2 cellular contexts compared by ENCODE assay signal in the genomic region with DNA sequence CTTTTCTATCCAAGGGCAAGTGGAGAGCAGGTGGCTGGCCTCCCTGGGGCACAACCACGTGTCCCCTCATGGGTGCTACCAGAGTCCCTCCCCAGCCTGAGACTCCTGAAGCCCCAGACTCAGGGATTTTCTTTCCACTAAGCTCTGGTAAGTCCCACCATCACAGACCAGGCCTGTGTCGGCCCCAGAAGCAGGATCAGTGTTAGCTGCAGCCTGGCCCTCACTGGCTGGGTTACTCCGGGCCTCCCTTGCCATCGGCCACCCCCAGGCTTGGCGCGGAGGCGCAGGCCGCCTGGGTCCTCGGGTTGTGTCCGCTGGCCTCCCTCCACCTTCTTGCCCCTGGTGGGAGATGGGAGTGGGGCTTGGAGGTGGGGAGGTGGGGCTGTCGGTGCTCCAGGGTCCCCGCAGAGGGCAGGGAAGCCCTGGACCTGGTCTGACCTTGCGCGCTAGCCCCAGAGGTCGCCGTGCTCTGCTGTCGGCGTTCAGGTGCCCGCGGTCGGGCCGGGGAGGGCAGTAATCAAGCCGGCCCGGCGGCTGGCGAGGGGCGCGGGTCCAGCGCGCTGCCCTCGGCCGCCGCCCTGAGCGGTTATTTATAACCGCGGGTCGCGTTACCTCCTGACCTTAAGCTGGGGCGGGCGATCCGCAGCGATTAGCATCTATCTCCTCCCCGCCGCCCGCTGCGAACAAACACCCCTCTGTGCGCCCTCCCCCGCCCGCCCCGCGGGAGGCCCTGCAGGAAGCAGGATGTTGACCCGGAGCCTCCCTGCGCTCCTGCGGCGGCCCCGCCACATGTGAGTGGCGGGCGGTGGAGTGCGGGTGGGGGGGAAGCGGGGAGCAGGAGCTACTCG.
TF ChIP-seq lines count a peak whose summit lies in the region.

No MANE protein-coding gene starts in this region.

TF ChIP-seq in HEK293, 187 proteins besides CTCF, POLR2A, EP300 and RAD21 (continued from another document and continues in another):
- TF ChIP-seq, protein P1, sequence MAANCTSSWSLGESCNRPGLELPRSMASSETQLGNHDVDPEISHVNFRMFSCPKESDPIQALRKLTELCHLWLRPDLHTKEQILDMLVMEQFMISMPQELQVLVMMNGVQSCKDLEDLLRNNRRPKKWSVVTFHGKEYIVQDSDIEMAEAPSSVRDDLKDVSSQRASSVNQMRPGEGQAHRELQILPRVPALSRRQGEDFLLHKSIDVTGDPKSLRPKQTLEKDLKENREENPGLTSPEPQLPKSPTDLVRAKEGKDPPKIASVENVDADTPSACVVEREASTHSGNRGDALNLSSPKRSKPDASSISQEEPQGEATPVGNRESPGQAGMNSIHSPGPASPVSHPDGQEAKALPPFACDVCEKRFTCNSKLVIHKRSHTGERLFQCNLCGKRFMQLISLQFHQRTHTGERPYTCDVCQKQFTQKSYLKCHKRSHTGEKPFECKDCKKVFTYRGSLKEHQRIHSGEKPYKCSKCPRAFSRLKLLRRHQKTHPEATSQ (tag by site-specific recombination; IDR thresholded peaks at IDR 0.05): 0 out of 2 replicates have a peak, but pooled peaks have one; percentile 61
- TF ChIP-seq, protein P2, sequence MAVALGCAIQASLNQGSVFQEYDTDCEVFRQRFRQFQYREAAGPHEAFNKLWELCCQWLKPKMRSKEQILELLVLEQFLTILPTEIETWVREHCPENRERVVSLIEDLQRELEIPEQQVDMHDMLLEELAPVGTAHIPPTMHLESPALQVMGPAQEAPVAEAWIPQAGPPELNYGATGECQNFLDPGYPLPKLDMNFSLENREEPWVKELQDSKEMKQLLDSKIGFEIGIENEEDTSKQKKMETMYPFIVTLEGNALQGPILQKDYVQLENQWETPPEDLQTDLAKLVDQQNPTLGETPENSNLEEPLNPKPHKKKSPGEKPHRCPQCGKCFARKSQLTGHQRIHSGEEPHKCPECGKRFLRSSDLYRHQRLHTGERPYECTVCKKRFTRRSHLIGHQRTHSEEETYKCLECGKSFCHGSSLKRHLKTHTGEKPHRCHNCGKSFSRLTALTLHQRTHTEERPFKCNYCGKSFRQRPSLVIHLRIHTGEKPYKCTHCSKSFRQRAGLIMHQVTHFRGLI (tag by site-specific recombination; IDR thresholded peaks at IDR 0.05): 0 out of 2 replicates have a peak, but pooled peaks have one; percentile 8
- TF ChIP-seq WT1 (tag by site-specific recombination; IDR thresholded peaks at IDR 0.05) (peak; percentile 94), SP3 (tag by site-specific recombination; IDR thresholded peaks at IDR 0.05) (peak; percentile 44; the same call in 1 of the 2 replicates), HOXD13 (CRISPR knock-in tag; IDR thresholded peaks at IDR 0.05; ENCODE audit: borderline replicate concordance) (0 out of 2 replicates have a peak, but pooled peaks have one; percentile 12), ZNF221 (tag by site-specific recombination; IDR thresholded peaks at IDR 0.05; ENCODE audit: borderline replicate concordance) (no peak)
- TF ChIP-seq, protein P3, sequence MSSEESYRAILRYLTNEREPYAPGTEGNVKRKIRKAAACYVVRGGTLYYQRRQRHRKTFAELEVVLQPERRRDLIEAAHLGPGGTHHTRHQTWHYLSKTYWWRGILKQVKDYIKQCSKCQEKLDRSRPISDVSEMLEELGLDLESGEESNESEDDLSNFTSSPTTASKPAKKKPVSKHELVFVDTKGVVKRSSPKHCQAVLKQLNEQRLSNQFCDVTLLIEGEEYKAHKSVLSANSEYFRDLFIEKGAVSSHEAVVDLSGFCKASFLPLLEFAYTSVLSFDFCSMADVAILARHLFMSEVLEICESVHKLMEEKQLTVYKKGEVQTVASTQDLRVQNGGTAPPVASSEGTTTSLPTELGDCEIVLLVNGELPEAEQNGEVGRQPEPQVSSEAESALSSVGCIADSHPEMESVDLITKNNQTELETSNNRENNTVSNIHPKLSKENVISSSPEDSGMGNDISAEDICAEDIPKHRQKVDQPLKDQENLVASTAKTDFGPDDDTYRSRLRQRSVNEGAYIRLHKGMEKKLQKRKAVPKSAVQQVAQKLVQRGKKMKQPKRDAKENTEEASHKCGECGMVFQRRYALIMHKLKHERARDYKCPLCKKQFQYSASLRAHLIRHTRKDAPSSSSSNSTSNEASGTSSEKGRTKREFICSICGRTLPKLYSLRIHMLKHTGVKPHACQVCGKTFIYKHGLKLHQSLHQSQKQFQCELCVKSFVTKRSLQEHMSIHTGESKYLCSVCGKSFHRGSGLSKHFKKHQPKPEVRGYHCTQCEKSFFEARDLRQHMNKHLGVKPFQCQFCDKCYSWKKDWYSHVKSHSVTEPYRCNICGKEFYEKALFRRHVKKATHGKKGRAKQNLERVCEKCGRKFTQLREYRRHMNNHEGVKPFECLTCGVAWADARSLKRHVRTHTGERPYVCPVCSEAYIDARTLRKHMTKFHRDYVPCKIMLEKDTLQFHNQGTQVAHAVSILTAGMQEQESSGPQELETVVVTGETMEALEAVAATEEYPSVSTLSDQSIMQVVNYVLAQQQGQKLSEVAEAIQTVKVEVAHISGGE (tag by site-specific recombination; conservative IDR thresholded peaks at IDR 0.05; ENCODE audit: low read depth): 0 out of 2 replicates have a peak, but pooled peaks have one; percentile 17
- TF ChIP-seq, protein P4, sequence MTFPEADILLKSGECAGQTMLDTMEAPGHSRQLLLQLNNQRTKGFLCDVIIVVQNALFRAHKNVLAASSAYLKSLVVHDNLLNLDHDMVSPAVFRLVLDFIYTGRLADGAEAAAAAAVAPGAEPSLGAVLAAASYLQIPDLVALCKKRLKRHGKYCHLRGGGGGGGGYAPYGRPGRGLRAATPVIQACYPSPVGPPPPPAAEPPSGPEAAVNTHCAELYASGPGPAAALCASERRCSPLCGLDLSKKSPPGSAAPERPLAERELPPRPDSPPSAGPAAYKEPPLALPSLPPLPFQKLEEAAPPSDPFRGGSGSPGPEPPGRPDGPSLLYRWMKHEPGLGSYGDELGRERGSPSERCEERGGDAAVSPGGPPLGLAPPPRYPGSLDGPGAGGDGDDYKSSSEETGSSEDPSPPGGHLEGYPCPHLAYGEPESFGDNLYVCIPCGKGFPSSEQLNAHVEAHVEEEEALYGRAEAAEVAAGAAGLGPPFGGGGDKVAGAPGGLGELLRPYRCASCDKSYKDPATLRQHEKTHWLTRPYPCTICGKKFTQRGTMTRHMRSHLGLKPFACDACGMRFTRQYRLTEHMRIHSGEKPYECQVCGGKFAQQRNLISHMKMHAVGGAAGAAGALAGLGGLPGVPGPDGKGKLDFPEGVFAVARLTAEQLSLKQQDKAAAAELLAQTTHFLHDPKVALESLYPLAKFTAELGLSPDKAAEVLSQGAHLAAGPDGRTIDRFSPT (tag by site-specific recombination; IDR thresholded peaks at IDR 0.05): peak; percentile 60

TF ChIP-seq in neural cell, 6 proteins besides CTCF, POLR2A, EP300 and RAD21 (continued from another document):
- TF ChIP-seq, protein P5, sequence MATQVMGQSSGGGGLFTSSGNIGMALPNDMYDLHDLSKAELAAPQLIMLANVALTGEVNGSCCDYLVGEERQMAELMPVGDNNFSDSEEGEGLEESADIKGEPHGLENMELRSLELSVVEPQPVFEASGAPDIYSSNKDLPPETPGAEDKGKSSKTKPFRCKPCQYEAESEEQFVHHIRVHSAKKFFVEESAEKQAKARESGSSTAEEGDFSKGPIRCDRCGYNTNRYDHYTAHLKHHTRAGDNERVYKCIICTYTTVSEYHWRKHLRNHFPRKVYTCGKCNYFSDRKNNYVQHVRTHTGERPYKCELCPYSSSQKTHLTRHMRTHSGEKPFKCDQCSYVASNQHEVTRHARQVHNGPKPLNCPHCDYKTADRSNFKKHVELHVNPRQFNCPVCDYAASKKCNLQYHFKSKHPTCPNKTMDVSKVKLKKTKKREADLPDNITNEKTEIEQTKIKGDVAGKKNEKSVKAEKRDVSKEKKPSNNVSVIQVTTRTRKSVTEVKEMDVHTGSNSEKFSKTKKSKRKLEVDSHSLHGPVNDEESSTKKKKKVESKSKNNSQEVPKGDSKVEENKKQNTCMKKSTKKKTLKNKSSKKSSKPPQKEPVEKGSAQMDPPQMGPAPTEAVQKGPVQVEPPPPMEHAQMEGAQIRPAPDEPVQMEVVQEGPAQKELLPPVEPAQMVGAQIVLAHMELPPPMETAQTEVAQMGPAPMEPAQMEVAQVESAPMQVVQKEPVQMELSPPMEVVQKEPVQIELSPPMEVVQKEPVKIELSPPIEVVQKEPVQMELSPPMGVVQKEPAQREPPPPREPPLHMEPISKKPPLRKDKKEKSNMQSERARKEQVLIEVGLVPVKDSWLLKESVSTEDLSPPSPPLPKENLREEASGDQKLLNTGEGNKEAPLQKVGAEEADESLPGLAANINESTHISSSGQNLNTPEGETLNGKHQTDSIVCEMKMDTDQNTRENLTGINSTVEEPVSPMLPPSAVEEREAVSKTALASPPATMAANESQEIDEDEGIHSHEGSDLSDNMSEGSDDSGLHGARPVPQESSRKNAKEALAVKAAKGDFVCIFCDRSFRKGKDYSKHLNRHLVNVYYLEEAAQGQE (IDR thresholded peaks at IDR 0.05; ENCODE audit: borderline replicate concordance): no peak
- no peak for TF ChIP-seq MXI1 (conservative IDR thresholded peaks at IDR 0.05; ENCODE audit: poor library complexity, severe bottlenecking)
- TF ChIP-seq TAF1 (IDR thresholded peaks at IDR 0.05; ENCODE audit: low read depth): no peak
TF ChIP-seq in neural cell: peak in this region for 0.
